Comparison of ENCODE assay signal across 23 cellular contexts in the genomic region with DNA sequence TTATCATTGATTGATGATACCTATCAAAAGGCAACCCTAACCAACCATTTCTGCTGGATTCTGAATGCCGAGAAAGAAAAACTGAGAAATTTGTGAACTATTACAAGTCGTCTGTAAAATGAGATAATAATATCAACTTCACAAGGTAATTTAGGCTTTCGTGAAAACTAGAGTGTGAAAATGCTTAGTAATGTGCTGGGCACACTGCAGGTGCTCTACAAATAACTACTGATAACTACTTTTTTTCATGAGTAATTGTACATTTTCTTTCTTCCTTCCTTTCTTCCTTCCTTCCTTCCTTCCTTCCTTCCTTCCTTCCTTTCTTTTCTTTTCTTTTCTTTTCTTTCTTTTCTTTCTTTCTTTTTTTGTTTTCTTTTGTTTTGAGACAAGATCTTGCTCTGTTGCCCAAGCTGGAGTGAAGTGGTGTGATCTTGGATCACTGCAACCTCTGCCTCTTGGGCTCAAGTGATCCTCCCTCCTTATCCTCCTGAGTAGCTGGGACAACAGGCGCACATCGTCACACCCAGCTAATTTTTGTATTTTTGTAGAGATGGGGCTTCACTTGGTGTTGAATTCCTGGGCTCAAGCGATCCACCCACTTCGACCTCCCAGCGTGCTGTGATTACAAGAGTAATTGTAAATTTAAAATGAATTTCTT. TPM values are rescaled to one million over a fixed set of nuclear protein-coding genes. Genes with fewer than 3 reads are reported as not detected.
DNase-seq lines count a peak whose midpoint lies in the region; ATAC-seq, FAIRE-seq and TF ChIP-seq lines count a peak whose summit lies in the region.
"Had no signal": no experiment of that assay in that cellular context is flagged by ENCODE, and none has a peak within 500 bp of the region (broad histone marks: within the 10 kb centered on the region; RNA-seq: fewer than 3 reads in every experiment).

No MANE protein-coding gene starts in this region.

- peak overlapping the region; percentile 81 for H3K4me2 ChIP-seq in GM12878 (ENCODE audit: control insufficient read depth, insufficient read depth)

- peak overlapping the region; percentile 5 to 64 (median 46) for H3K27ac Mint-ChIP-seq in nephron
- H3K27ac Mint-ChIP-seq: activated T-helper 2 cell treated with anti-CD3 and anti-CD28 coated beads, Interferon-gamma antibody, Interleukin-2, Interleukin-4, amounts not matched to agents 10 μg/mL and 5 μg/mL and 100 μg/mL, durations not matched to agents 14 hours and 24 hours and 36 hours had no signal

- no peak for TF ChIP-seq EP300 in GM12878 (IDR thresholded peaks at IDR 0.05; ENCODE audit: borderline replicate concordance in 1 of 2, control insufficient read depth in 1 of 2, low read depth in 2 of 2, low read length in 2 of 2)

- H3K36me3 Mint-ChIP-seq in nephron (ENCODE audit: low read depth): peaks cover 9% of the 10 kb centered on the region

- H3K9me3 Mint-ChIP-seq in nephron: no peaks in the 10 kb centered on the region
- H3K9me3 Mint-ChIP-seq: activated T-helper 2 cell treated with anti-CD3 and anti-CD28 coated beads, Interferon-gamma antibody, Interleukin-2, Interleukin-4, amounts not matched to agents 10 μg/mL and 5 μg/mL and 100 μg/mL, durations not matched to agents 14 hours and 24 hours and 36 hours; CD4-positive, alpha-beta memory T cell had no signal

- H3K9me3 ChIP-seq in HUES48 (ENCODE audit: control insufficient read depth, insufficient read depth, low read length): no peaks in the 10 kb centered on the region
- H3K9me3 ChIP-seq in GM12878 (replicated peaks; ENCODE audit: control insufficient read depth, insufficient read depth, low read length): no peaks in the 10 kb centered on the region
- H3K9me3 ChIP-seq in BE2C: no peaks in the 10 kb centered on the region
- H3K9me3 ChIP-seq: adrenal gland, tibial nerve had no signal

- H3K27ac ChIP-seq in ACC112 (ENCODE audit: low read depth, low read length): no peak overlapping the region
- peak overlapping the region; percentile 75 for H3K27ac ChIP-seq in HUES48 (ENCODE audit: low read depth, low read length)
- H3K27ac ChIP-seq in GM12878 (ENCODE audit: control insufficient read depth, insufficient read depth): peak overlapping the region; percentile 57; the same call in 1 of the 2 replicates
- H3K27ac ChIP-seq: hepatocyte, parathyroid adenoma had no signal

- ATAC-seq in GM12878: no peak
- ATAC-seq in GM21360 (IDR thresholded peaks at IDR 0.05; ENCODE audit: unreplicated experiment): no peak

- no peak for TF ChIP-seq RAD21 in GM12878 (IDR thresholded peaks at IDR 0.05; ENCODE audit: insufficient read depth, low read depth, low read length)

- POLR2A ChIA-PET in GM12878 (lab: Charles Lee): interaction anchor here (0.6 to 1.2 kb wide), 5 partner anchors 12 to 298 kb away, joined by 3 to 6 read pairs (median 3); no protein-coding TSS in a partner anchor

- H2AFZ ChIP-seq in ACC112 (ENCODE audit: low read length, unreplicated experiment) (no peak overlapping the region), GM12878 (ENCODE audit: control insufficient read depth, low read depth, low read length) (no peak overlapping the region)
- H2AFZ ChIP-seq: hepatocyte, parathyroid adenoma had no signal

- H3K79me2 ChIP-seq in ACC112 (ENCODE audit: control insufficient read depth, insufficient read depth, low read length, unreplicated experiment) (peaks cover 35% of the 10 kb centered on the region), GM12878 (ENCODE audit: control insufficient read depth, insufficient read depth, low read length) (peaks cover 24% of the 10 kb centered on the region)

- SMC1A ChIA-PET in GM12878 (lab: Charles Lee; ENCODE audit: uncharacterized antibody, unreplicated experiment): interaction anchor here (0.8 to 2.2 kb wide), 11 partner anchors 17 to 79 kb away, joined by 3 to 11 read pairs (median 4); no protein-coding TSS in a partner anchor

- WGBS in GM12878 (ENCODE audit: insufficient coverage, insufficient replicate concordance, low lambda C conversion rate, missing lambda C conversion rate): 82% methylated on average over 8 of the region's 8 CpGs

- FAIRE-seq in GM12878 (lab: Jason Lieb, UNC): no peak
- FAIRE-seq: HTR-8/SVneo had no signal

- CTCF ChIA-PET in GM12878 (lab: Yijun Ruan, JAX): interaction anchor here (0.7 to 1.1 kb wide), 6 partner anchors 28 to 116 kb away, joined by 3 to 4 read pairs (median 3); no protein-coding TSS in a partner anchor

- H3K4me1 ChIP-seq in ACC112 (ENCODE audit: control insufficient read depth, insufficient read depth, low read length, unreplicated experiment) (peaks cover 24% of the 10 kb centered on the region), HUES48 (ENCODE audit: control insufficient read depth, insufficient read depth, low read length) (peaks cover 58% of the 10 kb centered on the region), GM12878 (ENCODE audit: control insufficient read depth, insufficient read depth, low read length) (peaks cover 6% of the 10 kb centered on the region; the same call in 1 of the 2 replicates), BE2C (no peaks in the 10 kb centered on the region)
- H3K4me1 ChIP-seq: parathyroid adenoma had no signal

- no peak overlapping the region for H3K9ac ChIP-seq in HUES48 (ENCODE audit: low read depth, low read length)
- 0 out of 2 replicates have a peak overlapping the region, but pooled peaks have one; percentile 1 for H3K9ac ChIP-seq in GM12878 (ENCODE audit: control insufficient read depth, insufficient read depth, low read length)
- H3K9ac ChIP-seq: parathyroid adenoma had no signal

- no peaks in the 10 kb centered on the region for H3K27me3 Mint-ChIP-seq in nephron (ENCODE audit: low read depth)
- H3K27me3 Mint-ChIP-seq: CD4-positive, alpha-beta memory T cell had no signal

- no peak for DNase-seq in GM12878 (ENCODE audit: low read depth, low spot score)
- no peak for DNase-seq in HCEC 1CT
- DNase-seq in posterior cingulate gyrus: no peak
- DNase-seq in BE2C: no peak
- DNase-seq: activated CD4-positive, alpha-beta T cell treated with anti-CD3 and anti-CD28 coated beads for 1 hour; adrenal gland; dermis blood vessel endothelial cell; DMS153; GF-D8; NCI-H1105 treated with DMSO at 0.1 percent for 48 hours; NCI-H446 treated with DMSO at 0.1 percent for 48 hours; NK-92 treated with Interleukin-12 subunit alpha and Interleukin-12 subunit beta, amount 100 ng/mL, for 24 hours; T1000 had no signal

- peaks cover 44% of the 10 kb centered on the region for H3K4me1 Mint-ChIP-seq in nephron

- RAD21 ChIA-PET in GM12878 (lab: Charles Lee; ENCODE audit: unreplicated experiment): interaction anchor here (0.7 to 1.6 kb wide), 8 partner anchors 35 to 106 kb away, joined by 3 to 6 read pairs (median 3); no protein-coding TSS in a partner anchor

- no peaks in the 10 kb centered on the region for H4K20me1 ChIP-seq in GM12878 (ENCODE audit: control insufficient read depth, insufficient read depth)

- intact Hi-C loops in GM12878 (cut with micrococcal nuclease; ENCODE audit: unreplicated experiment) (loop anchor here (10.0 kb wide), 1 partner anchor 85 kb away; no protein-coding TSS in a partner anchor), posterior cingulate gyrus (cut with DNase I) (no loop called here)

- no peak for TF ChIP-seq POLR2A in GM12878 (IDR thresholded peaks at IDR 0.05; ENCODE audit: low read depth, low read length)

- TF ChIP-seq CTCF in GM12878 (IDR thresholded peaks at IDR 0.05 in 2 of 3, conservative IDR thresholded peaks at IDR 0.05 in 1 of 3; ENCODE audit: control insufficient read depth in 2 of 3, extremely low read depth in 1 of 3, insufficient read depth in 1 of 3, low read depth in 3 of 3, low read length in 3 of 3) (no peak), nephron (IDR thresholded peaks at IDR 0.05; ENCODE audit: unreplicated experiment in 3 of 3) (no peak), BE2C (IDR thresholded peaks at IDR 0.05; ENCODE audit: low read depth, low read length) (no peak)

- no TSS peak for BruUV-seq in GM12878 (replicated peaks; lab: Mats Ljungman, UMichigan)

- no peaks in the 10 kb centered on the region for H3K36me3 ChIP-seq in ACC112 (ENCODE audit: insufficient read depth, low read length)
- no peaks in the 10 kb centered on the region for H3K36me3 ChIP-seq in HUES48 (ENCODE audit: control insufficient read depth, insufficient read depth, low read length)
- no peaks in the 10 kb centered on the region for H3K36me3 ChIP-seq in GM12878 (ENCODE audit: control insufficient read depth in 2 of 2, insufficient read depth in 2 of 2, low read length in 1 of 2)
- H3K36me3 ChIP-seq in BE2C: no peaks in the 10 kb centered on the region
- H3K36me3 ChIP-seq: adrenal gland had no signal

- in situ Hi-C loops in GM12878 (cut with MboI): no loop called here

- H3K4me3 ChIP-seq in ACC112 (ENCODE audit: low read depth, low read length): peak overlapping the region; percentile 61
- no peak overlapping the region for H3K4me3 ChIP-seq in HUES48 (ENCODE audit: low read depth, low read length)
- no peak overlapping the region; the same call in 1 of the 2 replicates for H3K4me3 ChIP-seq in GM12878
- H3K4me3 ChIP-seq in BE2C (ENCODE audit: low read depth, low read length): no peak overlapping the region
- H3K4me3 ChIP-seq: hepatocyte, tibial nerve had no signal

- peak overlapping the region in 1 of 3 experiments; percentile 31 for H3K4me3 Mint-ChIP-seq in nephron

- H3K27me3 ChIP-seq in ACC112 (ENCODE audit: insufficient read depth, low read length): no peaks in the 10 kb centered on the region
- no peaks in the 10 kb centered on the region for H3K27me3 ChIP-seq in HUES48 (ENCODE audit: control insufficient read depth, insufficient read depth, low read length)
- H3K27me3 ChIP-seq in GM12878 (replicated peaks in 1 of 2; ENCODE audit: control insufficient read depth in 2 of 2, insufficient read depth in 2 of 2, low read length in 1 of 2): no peaks in the 10 kb centered on the region
- no peaks in the 10 kb centered on the region for H3K27me3 ChIP-seq in BE2C
- H3K27me3 ChIP-seq: adrenal gland, hepatocyte, tibial nerve had no signal

RNA-seq across cellular contexts. Expression of a gene that starts 42.9 kb away (rescaled TPM):
- total RNA-seq in GM12878 (2013; cell fraction: nucleolus; rRNA removed): 60.5 and 62.3 TPM in 2 replicates
- 17.0 and 23.3 TPM in 2 replicates for total RNA-seq in GM12878 (2014; rRNA removed)
- 18.8 and 19.2 TPM in 2 replicates for total RNA-seq in GM12878 (2014; rRNA removed; fragmentation: Illumina TruSeq; extraction: Trizol)
- total RNA-seq in GM12878 (2021): 22.7 and 23.6 TPM in 2 replicates
- polyA plus RNA-seq in GM12878 (2011; ENCODE audit: low read depth): 4.5 TPM
- 19.3 and 25.6 TPM in 2 replicates for polyA plus RNA-seq in GM12878 (2011; rRNA removed)
- 7.9 and 9.1 TPM in 2 replicates for polyA plus RNA-seq in GM12878 (2011; cell fraction: cytosol; rRNA removed)
- polyA plus RNA-seq in GM12878 (2011; cell fraction: nucleus; rRNA removed): 9.0 and 10.5 TPM in 2 replicates
- 5.7 and 8.1 TPM in 2 replicates for polyA plus RNA-seq in GM12878 (2012)
- 16.1 and 16.2 TPM in 2 replicates for polyA plus RNA-seq in GM12878 (2014; fragmentation: Illumina TruSeq; extraction: Trizol)
- polyA plus RNA-seq in GM12878 (2014; fragmentation: Nextera tagmentation; extraction: Ambion mirVana): 1 to 10 TPM; 2.3 to 2.4 TPM
- polyA plus RNA-seq in GM12878 (2014; rRNA removed): 9.8 and 10.0 TPM in 2 replicates
- polyA plus RNA-seq in GM12878 (2016; fragmentation: Nextera tagmentation; extraction: Ambion mirVana): 1 to 10 TPM; 9.5 to 9.8 TPM
- polyA minus RNA-seq in GM12878 (2011; rRNA and poly(A)+ RNA removed): 34.9 and 49.1 TPM in 2 replicates
- polyA minus RNA-seq in GM12878 (2011; cell fraction: cytosol; rRNA and poly(A)+ RNA removed): 11.1 and 16.6 TPM in 2 replicates
- polyA minus RNA-seq in GM12878 (2011; cell fraction: nucleus; rRNA and poly(A)+ RNA removed): 10.6 and 14.1 TPM in 2 replicates
- 12.2 TPM for polyA plus RNA-seq in BE2C (2012; ENCODE audit: insufficient read depth, insufficient read length, low read depth)
